1 cellular context compared by ENCODE assay signal in the genomic region with DNA sequence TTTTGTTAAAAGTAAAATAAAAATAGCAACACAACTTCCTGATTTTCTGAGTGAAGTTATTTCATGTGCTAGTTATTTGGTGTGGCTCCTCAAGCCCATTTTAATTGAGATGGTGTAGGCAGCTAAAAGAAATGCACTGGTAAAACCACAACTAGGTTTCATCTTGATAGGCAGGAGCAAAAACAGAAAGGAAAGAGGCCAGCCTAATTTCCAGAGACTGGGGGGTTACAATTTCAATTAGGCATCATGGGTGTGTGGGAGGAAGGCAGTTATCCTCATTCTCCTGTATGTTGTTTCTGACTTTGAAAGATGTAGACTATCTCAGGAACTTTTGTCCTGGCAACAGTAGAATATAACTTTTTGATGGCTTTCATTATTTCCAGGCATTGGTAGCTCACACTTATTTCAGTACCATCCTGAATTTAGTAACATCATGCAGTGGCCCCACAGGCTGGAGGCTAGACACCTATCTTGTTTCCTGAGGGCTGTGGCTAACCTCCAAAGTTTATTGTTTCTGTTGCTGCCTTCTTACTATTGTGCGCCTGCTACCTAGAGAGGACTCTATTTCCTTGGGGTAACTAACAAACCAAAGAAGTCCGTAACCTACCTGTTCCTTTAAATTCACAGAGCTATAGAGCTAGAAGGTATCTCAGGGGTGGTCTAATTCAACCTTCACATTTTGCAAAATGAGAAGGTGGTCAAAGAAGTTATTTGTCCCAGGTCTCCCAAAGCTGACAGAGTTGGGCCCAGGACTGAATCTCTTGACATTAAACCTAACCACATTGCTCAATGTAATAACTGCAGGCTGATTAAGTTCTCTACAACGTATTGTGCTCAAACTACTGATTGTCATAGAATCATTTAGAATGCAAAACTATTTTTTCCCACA.
TF ChIP-seq lines count a peak whose summit lies in the region.

No MANE protein-coding gene starts in this region.

TF ChIP-seq in WTC11, 78 proteins besides CTCF, POLR2A, EP300 and RAD21 (continued from another document):
- TF ChIP-seq USF2 (CRISPR knock-in tag; IDR thresholded peaks at IDR 0.05) (no peak), ZNF219 (CRISPR knock-in tag; IDR thresholded peaks at IDR 0.05; ENCODE audit: borderline replicate concordance) (no peak), ZNF317 (CRISPR knock-in tag; IDR thresholded peaks at IDR 0.05; ENCODE audit: borderline replicate concordance, low read depth) (no peak), E2F4 (CRISPR knock-in tag; IDR thresholded peaks at IDR 0.05; ENCODE audit: borderline replicate concordance, low read depth) (no peak), HMGXB4 (CRISPR knock-in tag; IDR thresholded peaks at IDR 0.05) (no peak), MAX (CRISPR knock-in tag; IDR thresholded peaks at IDR 0.05) (no peak)
- TF ChIP-seq, protein P1, sequence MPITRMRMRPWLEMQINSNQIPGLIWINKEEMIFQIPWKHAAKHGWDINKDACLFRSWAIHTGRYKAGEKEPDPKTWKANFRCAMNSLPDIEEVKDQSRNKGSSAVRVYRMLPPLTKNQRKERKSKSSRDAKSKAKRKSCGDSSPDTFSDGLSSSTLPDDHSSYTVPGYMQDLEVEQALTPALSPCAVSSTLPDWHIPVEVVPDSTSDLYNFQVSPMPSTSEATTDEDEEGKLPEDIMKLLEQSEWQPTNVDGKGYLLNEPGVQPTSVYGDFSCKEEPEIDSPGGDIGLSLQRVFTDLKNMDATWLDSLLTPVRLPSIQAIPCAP (CRISPR knock-in tag; IDR thresholded peaks at IDR 0.05): no peak
- TF ChIP-seq, protein P2, sequence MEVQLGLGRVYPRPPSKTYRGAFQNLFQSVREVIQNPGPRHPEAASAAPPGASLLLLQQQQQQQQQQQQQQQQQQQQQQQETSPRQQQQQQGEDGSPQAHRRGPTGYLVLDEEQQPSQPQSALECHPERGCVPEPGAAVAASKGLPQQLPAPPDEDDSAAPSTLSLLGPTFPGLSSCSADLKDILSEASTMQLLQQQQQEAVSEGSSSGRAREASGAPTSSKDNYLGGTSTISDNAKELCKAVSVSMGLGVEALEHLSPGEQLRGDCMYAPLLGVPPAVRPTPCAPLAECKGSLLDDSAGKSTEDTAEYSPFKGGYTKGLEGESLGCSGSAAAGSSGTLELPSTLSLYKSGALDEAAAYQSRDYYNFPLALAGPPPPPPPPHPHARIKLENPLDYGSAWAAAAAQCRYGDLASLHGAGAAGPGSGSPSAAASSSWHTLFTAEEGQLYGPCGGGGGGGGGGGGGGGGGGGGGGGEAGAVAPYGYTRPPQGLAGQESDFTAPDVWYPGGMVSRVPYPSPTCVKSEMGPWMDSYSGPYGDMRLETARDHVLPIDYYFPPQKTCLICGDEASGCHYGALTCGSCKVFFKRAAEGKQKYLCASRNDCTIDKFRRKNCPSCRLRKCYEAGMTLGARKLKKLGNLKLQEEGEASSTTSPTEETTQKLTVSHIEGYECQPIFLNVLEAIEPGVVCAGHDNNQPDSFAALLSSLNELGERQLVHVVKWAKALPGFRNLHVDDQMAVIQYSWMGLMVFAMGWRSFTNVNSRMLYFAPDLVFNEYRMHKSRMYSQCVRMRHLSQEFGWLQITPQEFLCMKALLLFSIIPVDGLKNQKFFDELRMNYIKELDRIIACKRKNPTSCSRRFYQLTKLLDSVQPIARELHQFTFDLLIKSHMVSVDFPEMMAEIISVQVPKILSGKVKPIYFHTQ (CRISPR knock-in tag; IDR thresholded peaks at IDR 0.05): no peak
- TF ChIP-seq, protein P3, sequence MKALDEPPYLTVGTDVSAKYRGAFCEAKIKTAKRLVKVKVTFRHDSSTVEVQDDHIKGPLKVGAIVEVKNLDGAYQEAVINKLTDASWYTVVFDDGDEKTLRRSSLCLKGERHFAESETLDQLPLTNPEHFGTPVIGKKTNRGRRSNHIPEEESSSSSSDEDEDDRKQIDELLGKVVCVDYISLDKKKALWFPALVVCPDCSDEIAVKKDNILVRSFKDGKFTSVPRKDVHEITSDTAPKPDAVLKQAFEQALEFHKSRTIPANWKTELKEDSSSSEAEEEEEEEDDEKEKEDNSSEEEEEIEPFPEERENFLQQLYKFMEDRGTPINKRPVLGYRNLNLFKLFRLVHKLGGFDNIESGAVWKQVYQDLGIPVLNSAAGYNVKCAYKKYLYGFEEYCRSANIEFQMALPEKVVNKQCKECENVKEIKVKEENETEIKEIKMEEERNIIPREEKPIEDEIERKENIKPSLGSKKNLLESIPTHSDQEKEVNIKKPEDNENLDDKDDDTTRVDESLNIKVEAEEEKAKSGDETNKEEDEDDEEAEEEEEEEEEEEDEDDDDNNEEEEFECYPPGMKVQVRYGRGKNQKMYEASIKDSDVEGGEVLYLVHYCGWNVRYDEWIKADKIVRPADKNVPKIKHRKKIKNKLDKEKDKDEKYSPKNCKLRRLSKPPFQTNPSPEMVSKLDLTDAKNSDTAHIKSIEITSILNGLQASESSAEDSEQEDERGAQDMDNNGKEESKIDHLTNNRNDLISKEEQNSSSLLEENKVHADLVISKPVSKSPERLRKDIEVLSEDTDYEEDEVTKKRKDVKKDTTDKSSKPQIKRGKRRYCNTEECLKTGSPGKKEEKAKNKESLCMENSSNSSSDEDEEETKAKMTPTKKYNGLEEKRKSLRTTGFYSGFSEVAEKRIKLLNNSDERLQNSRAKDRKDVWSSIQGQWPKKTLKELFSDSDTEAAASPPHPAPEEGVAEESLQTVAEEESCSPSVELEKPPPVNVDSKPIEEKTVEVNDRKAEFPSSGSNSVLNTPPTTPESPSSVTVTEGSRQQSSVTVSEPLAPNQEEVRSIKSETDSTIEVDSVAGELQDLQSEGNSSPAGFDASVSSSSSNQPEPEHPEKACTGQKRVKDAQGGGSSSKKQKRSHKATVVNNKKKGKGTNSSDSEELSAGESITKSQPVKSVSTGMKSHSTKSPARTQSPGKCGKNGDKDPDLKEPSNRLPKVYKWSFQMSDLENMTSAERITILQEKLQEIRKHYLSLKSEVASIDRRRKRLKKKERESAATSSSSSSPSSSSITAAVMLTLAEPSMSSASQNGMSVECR (CRISPR knock-in tag; IDR thresholded peaks at IDR 0.05; ENCODE audit: borderline replicate concordance): no peak
TF ChIP-seq in WTC11: peak in this region for 0.
